30 cellular contexts compared by ENCODE assay signal in the genomic region with DNA sequence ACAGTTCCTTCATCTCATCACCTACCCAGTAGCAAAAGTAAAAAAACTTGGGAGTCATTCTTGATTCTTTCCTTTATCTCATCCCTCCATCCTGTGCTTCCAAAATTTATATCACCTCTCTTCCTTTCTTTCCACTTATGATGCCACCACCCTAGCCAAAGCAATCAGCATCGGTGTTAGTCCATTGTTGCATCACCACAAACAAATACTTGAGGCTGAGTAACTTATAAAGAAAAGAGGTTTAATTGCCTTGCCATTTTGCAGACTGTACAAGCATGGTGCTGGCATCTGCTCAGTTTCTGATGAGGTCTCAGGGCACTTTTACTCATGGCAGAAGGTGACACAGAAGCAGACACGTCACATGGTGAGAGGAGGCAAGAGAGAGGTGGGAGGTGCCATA. TPM values are rescaled to one million over a fixed set of nuclear protein-coding genes. Genes with fewer than 3 reads are reported as not detected.
"Had no signal": no experiment of that assay in that cellular context is flagged by ENCODE, and none has a peak within 500 bp of the region (broad histone marks: within the 10 kb centered on the region; RNA-seq: fewer than 3 reads in every experiment).

No MANE protein-coding gene starts in this region.

- H3K9me3 ChIP-seq: ascending aorta, MG63, SJCRH30 had no signal

- H3K27me3 ChIP-seq: ascending aorta, MG63, SJCRH30 had no signal

- H3K4me3 ChIP-seq: ascending aorta, MG63, SJCRH30, SK-N-MC had no signal

- H3K36me3 ChIP-seq: ascending aorta, MG63, SJCRH30 had no signal

- DNase-seq: activated CD4-positive, alpha-beta T cell treated with anti-CD3 and anti-CD28 coated beads for 36 hours; activated CD4-positive, alpha-beta T cell treated with anti-CD3 and anti-CD28 coated beads, Interleukin-2, amount 10 ng/mL, durations not matched to agents 7 days and 5 days; activated CD4-positive, alpha-beta T cell treated with anti-CD3 and anti-CD28 coated beads, Interleukin-2, amount 50 U/mL, for 48 hours; activated CD8-positive, alpha-beta T cell treated with anti-CD3 and anti-CD28 coated beads, Interleukin-2, amount 10 ng/mL, durations not matched to agents 7 days and 5 days; activated gamma-delta T cell; activated naive CD4-positive, alpha-beta T cell treated with Interleukin-2 at 50 U/mL for 16 hours; activated naive CD8-positive, alpha-beta T cell treated with anti-CD3 and anti-CD28 coated beads, Interleukin-2, amount 10 ng/mL, durations not matched to agents 7 days and 5 days; activated T-cell treated with anti-CD3 and anti-CD28 coated beads, Interleukin-2, amount 50 U/mL, for 24 hours; amygdala; Karpas-422; KBM-7; MG63; NCI-H1048; NCI-H1105 treated with DMSO at 0.1 percent for 48 hours; NCI-H1436; NCI-H1694; NCI-H1930; NCI-H2107; NCI-H226; NCI-H446 treated with DMSO at 0.1 percent for 48 hours; NCI-H524; NCI-H69; SHP77; SJCRH30; T1000 had no signal

- H3K27ac ChIP-seq: ascending aorta, SJCRH30, SK-N-MC had no signal

- H3K4me1 ChIP-seq: SJCRH30 had no signal

- ATAC-seq: activated CD4-positive, alpha-beta T cell treated with anti-CD3 and anti-CD28 coated beads for 36 hours; activated CD4-positive, CD25-positive, alpha-beta regulatory T cell treated with anti-CD3 and anti-CD28 coated beads, Interleukin-2, amount 50 U/mL, for 24 hours; activated CD8-positive, alpha-beta T cell treated with anti-CD3 and anti-CD28 coated beads, Interleukin-2, amount 10 ng/mL, durations not matched to agents 7 days and 5 days; WTC11 had no signal

RNA-seq across cellular contexts. Expression of a gene that starts 19.8 kb away (rescaled TPM):
- total RNA-seq: RPMI7951, SJCRH30 had no signal
